In genomic region chr12:51318846-51319570, GRCh38 we compare ENCODE assay signal across 9 cellular contexts. TPM values are rescaled to one million over a fixed set of nuclear protein-coding genes. Genes with fewer than 3 reads are reported as not detected.
DNase-seq lines count a peak whose midpoint lies in the region; ATAC-seq, FAIRE-seq and TF ChIP-seq lines count a peak whose summit lies in the region.
"Had no signal": no experiment of that assay in that cellular context is flagged by ENCODE, and none has a peak within 500 bp of the region (broad histone marks: within the 10 kb centered on the region; RNA-seq: fewer than 3 reads in every experiment).

No MANE protein-coding gene starts in this region.

- H3K9ac ChIP-seq in KMS-11, result no peak overlapping the region; the same call in 1 of the 2 replicates
- H3K9ac ChIP-seq in neuronal stem cell (ENCODE audit: low read depth, low read length, poor library complexity), result no peak overlapping the region

- peak overlapping the region; percentile 22 for H2AK5ac ChIP-seq in neuronal stem cell (ENCODE audit: low read depth, low read length)

- H3K4me2 ChIP-seq in KMS-11 (peak overlapping the region; percentile 72), neuronal stem cell (ENCODE audit: insufficient read depth, low read length, poor library complexity, severe bottlenecking) (no peak overlapping the region)

- H3K4ac ChIP-seq in neuronal stem cell (ENCODE audit: low read length), result no peak overlapping the region

- no peaks in the 10 kb centered on the region for H4K20me1 ChIP-seq in KMS-11 (ENCODE audit: insufficient read depth)

- no peak for TF ChIP-seq CTCF in KMS-11 (conservative IDR thresholded peaks at IDR 0.05; ENCODE audit: low read depth, low read length)

- peak overlapping the region; percentile 75 for H3K27ac ChIP-seq in KMS-11
- no peak overlapping the region for H3K27ac ChIP-seq in neuronal stem cell (replicated peaks; ENCODE audit: low read length)

- peak overlapping the region; percentile 38 to 65 for H3K4me3 Mint-ChIP-seq in activated T-cell treated with anti-CD3 and anti-CD28 coated beads, Interleukin-2, amount 50 U/mL, for 72 hours
- H3K4me3 Mint-ChIP-seq: brain had no signal

- H3K18ac ChIP-seq in neuronal stem cell (ENCODE audit: low read length), result no peak overlapping the region

- H3K23ac ChIP-seq in neuronal stem cell (ENCODE audit: low read depth, low read length, poor library complexity), result no peak overlapping the region

- no peaks in the 10 kb centered on the region for H3K9me3 ChIP-seq in neuronal stem cell (replicated peaks in 1 of 2; ENCODE audit: control insufficient read depth in 2 of 2, insufficient read depth in 1 of 2, low read depth in 1 of 2, low read length in 2 of 2)

- H3K4me3 ChIP-seq in KMS-11 (IDR thresholded peaks at IDR 0.05; ENCODE audit: insufficient read depth, low read depth, low read length) (no peak overlapping the region), neuronal stem cell (ENCODE audit: low read length in 2 of 2) (no peak overlapping the region)

- no CpG with 5 or more reads among the region's 3 CpGs for WGBS in neuronal stem cell (ENCODE audit: extremely low coverage in 2 of 2, insufficient read length in 2 of 2, insufficient replicate concordance in 1 of 2), 2 donors

- H2BK12ac ChIP-seq in neuronal stem cell (ENCODE audit: low read length), result no peak overlapping the region

- H3K27me3 ChIP-seq in KMS-11 (ENCODE audit: insufficient read depth, low read depth) (no peaks in the 10 kb centered on the region), neuronal stem cell (ENCODE audit: control insufficient read depth in 3 of 3, insufficient read depth in 3 of 3, low read depth in 1 of 3, low read length in 3 of 3) (no peaks in the 10 kb centered on the region)

- peaks cover 61% of the 10 kb centered on the region for H3K4me1 ChIP-seq in KMS-11 (ENCODE audit: low read depth, poor library complexity, severe bottlenecking)
- peaks cover 8 to 12% of the 10 kb centered on the region in 2 donors for H3K4me1 ChIP-seq in neuronal stem cell (ENCODE audit: control insufficient read depth in 2 of 2, insufficient read depth in 1 of 2, low read depth in 1 of 2, low read length in 2 of 2)

- TF ChIP-seq POLR2A in GM12892 (IDR thresholded peaks at IDR 0.05; ENCODE audit: low read depth, low read length), result no peak

- peak overlapping the region; percentile 57; the same call in 1 of the 2 replicates for H2AFZ ChIP-seq in KMS-11 (ENCODE audit: low read depth)
- peak overlapping the region; percentile 12 for H2AFZ ChIP-seq in neuronal stem cell (ENCODE audit: low read length)

- no peak overlapping the region for H2BK5ac ChIP-seq in neuronal stem cell (ENCODE audit: low read length)

- peaks cover 65% of the 10 kb centered on the region for H3K4me1 Mint-ChIP-seq in activated T-cell treated with anti-CD3 and anti-CD28 coated beads, Interleukin-2, amount 50 U/mL, for 72 hours (ENCODE audit: low read depth)

- no peaks in the 10 kb centered on the region for H3K9me3 Mint-ChIP-seq in activated T-cell treated with anti-CD3 and anti-CD28 coated beads, Interleukin-2, amount 50 U/mL, for 72 hours

- H4K8ac ChIP-seq in neuronal stem cell (ENCODE audit: low read depth, low read length), result no peak overlapping the region

- H4K91ac ChIP-seq in neuronal stem cell (ENCODE audit: low read depth, low read length, poor library complexity), result no peak overlapping the region

- H2BK15ac ChIP-seq in neuronal stem cell (ENCODE audit: low read length), result no peak overlapping the region

- ATAC-seq in GM18873 (IDR thresholded peaks at IDR 0.05; ENCODE audit: low FRiP score, unreplicated experiment), result peak; percentile 58
- ATAC-seq in activated T-cell treated with anti-CD3 and anti-CD28 coated beads, Interleukin-2, amount 50 U/mL, for 72 hours (replicated peaks in 1 of 2), result peak in 1 of 2 donors; percentile 37

- no peaks in the 10 kb centered on the region for H3K36me3 ChIP-seq in KMS-11 (ENCODE audit: insufficient read depth)
- no peaks in the 10 kb centered on the region for H3K36me3 ChIP-seq in neuronal stem cell (replicated peaks in 1 of 2; ENCODE audit: control insufficient read depth in 2 of 2, insufficient read depth in 2 of 2, low read length in 2 of 2)

- FAIRE-seq in GM12892 (lab: Jason Lieb, UNC), result no peak

- no peaks in the 10 kb centered on the region for H3K79me1 ChIP-seq in neuronal stem cell (ENCODE audit: low read depth, low read length)

- no peak overlapping the region for H2BK120ac ChIP-seq in neuronal stem cell (ENCODE audit: low read depth, low read length)

- DNase-seq in activated T-cell treated with anti-CD3 and anti-CD28 coated beads, Interleukin-2, amount 50 U/mL, for 72 hours, result no peak
- DNase-seq in neuronal stem cell (ENCODE audit: low spot score) (no peak), DMS153 (lab: John Stamatoyannopoulos, UW) (no peak), GM12892 (ENCODE audit: insufficient read length) (no peak), glomerular visceral epithelial cell (ENCODE audit: extremely low spot score) (no peak)

- peak overlapping the region; percentile 72 for H3K27ac Mint-ChIP-seq in activated T-cell treated with anti-CD3 and anti-CD28 coated beads, Interleukin-2, amount 50 U/mL, for 72 hours
- H3K27ac Mint-ChIP-seq: brain had no signal

- H3K79me2 ChIP-seq in KMS-11 (ENCODE audit: insufficient read depth, low read depth), result peaks cover 23% of the 10 kb centered on the region; the same call in 1 of the 2 replicates

- H3K14ac ChIP-seq in neuronal stem cell (ENCODE audit: low read length), result no peak overlapping the region

- H3K27me3 Mint-ChIP-seq in activated T-cell treated with anti-CD3 and anti-CD28 coated beads, Interleukin-2, amount 50 U/mL, for 72 hours (ENCODE audit: low read depth), result no peaks in the 10 kb centered on the region
- H3K27me3 Mint-ChIP-seq: brain had no signal

- H3K36me3 Mint-ChIP-seq in activated T-cell treated with anti-CD3 and anti-CD28 coated beads, Interleukin-2, amount 50 U/mL, for 72 hours (ENCODE audit: insufficient read depth in 2 of 2), result peaks cover 18 to 24% of the 10 kb centered on the region in 2 donors
- H3K36me3 Mint-ChIP-seq: brain had no signal

RNA-seq across cellular contexts. Expression of gene BIN2, which starts 5.0 kb away (rescaled TPM):
- 100 to 1,000 TPM; 102 to 104 TPM for total RNA-seq in activated T-cell treated with anti-CD3 and anti-CD28 coated beads, Interleukin-2, amount 50 U/mL, for 72 hours
- polyA plus RNA-seq in neuronal stem cell (2013, experiment 1 of 2), result not detected
- not detected for polyA plus RNA-seq in neuronal stem cell (2013, experiment 2 of 2)
- polyA plus RNA-seq in GM12892 (2012; ENCODE audit: missing spikeins), result 21.0 TPM
- total RNA-seq: lung microvascular endothelial cell had no signal

RNA-seq across cellular contexts. Expression of gene CELA1, which starts 27.5 kb away (rescaled TPM):
- total RNA-seq in activated T-cell treated with anti-CD3 and anti-CD28 coated beads, Interleukin-2, amount 50 U/mL, for 72 hours, result under 1 TPM in 1 of 2 donors, not detected in 1; 0.26 TPM
- not detected for polyA plus RNA-seq in neuronal stem cell (2013, experiment 1 of 2)
- not detected for polyA plus RNA-seq in neuronal stem cell (2013, experiment 2 of 2)
- not detected for polyA plus RNA-seq in GM12892 (2012; ENCODE audit: missing spikeins)
- total RNA-seq: lung microvascular endothelial cell had no signal

RNA-seq across cellular contexts. Expression of gene SMAGP, which starts 48.8 kb away (rescaled TPM):
- total RNA-seq in activated T-cell treated with anti-CD3 and anti-CD28 coated beads, Interleukin-2, amount 50 U/mL, for 72 hours, result 1 to 10 TPM in 1 of 2 donors, under 1 TPM in 1; 0.86 to 2.1 TPM
- 8.4 TPM for polyA plus RNA-seq in neuronal stem cell (2013, experiment 1 of 2)
- 8.1 TPM for polyA plus RNA-seq in neuronal stem cell (2013, experiment 2 of 2)
- 2.8 TPM for polyA plus RNA-seq in GM12892 (2012; ENCODE audit: missing spikeins)
